ENCODE assay signal across 8 cellular contexts in the genomic region with DNA sequence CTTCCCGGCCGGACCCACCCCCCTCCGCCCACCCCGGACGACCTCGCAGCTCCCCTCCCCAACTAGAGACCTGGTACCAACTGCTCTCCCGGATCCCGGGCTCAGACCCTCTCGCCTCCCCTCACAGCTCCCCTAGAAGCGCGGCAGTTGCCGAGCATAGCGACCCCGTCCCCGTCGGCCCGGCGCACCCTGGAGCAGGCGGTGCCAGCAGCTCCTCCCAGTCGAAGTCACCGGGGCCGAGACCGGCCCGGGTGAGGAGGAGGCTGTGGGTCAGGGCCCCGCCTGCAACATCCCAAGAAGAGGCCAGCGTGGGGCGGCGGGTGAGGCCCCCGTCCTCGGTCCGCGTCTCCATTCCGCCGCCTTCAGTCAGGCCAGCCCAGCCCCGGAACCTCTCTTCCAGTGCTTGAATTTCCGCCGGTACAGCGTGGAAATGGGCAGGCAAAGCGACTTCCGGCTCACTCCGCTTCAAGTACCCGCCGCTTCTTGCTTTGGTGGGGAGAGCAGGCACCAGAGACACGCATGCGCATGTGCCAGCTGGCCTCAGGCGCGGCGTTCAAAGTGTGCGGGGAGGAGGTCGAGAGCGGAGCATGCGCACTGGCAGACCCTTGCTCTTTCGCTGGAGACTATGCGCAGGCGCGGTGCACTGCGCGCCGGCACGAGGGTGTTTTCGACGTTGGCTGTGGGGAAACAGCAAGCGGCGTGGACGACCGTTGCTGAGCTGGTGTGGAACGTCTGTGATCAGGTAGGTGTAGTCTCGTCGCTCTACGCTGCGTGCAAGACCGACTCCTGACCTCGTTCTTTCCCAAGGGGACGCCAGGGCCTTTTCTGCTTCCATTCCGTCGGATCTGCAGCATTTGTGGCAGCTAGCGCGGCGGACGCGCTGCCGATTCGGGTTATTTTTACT. TPM values are rescaled to one million over a fixed set of nuclear protein-coding genes. Genes with fewer than 3 reads are reported as not detected.
A peak's percentile ranks its signal among the peaks of the same experiment; 100 is the strongest.
DNase-seq lines count a peak whose midpoint lies in the region; ATAC-seq, FAIRE-seq and TF ChIP-seq lines count a peak whose summit lies in the region.

A gene with protein sequence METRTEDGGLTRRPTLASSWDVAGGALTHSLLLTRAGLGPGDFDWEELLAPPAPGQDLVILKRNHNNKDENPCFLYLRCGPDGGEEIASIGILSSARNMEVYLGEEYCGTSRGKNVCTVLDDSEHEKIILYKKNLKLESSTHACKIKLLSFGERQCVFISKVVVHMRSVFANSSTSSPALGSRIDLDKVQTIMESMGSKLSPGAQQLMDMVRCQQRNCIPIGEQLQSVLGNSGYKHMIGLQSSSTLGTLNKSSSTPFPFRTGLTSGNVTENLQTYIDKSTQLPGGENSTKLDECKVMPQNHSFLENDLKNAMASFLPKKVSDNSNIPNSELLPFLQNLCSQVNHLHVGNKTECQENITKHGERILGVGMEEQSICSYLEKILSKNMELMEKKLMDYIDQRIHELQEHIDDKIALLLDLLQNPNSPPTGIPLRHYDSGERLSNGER (minus strand): TSS at position 401 of the 904 bp plus-strand sequence. CDS start 49 bp downstream, at position 352.

- CTCF ChIA-PET in H1 (lab: Charles Lee; ENCODE audit: partially characterized antibody): interaction anchor here (0.7 kb wide), 1 partner anchor 228 kb away, joined by 3 read pairs; no protein-coding TSS in a partner anchor

- POLR2A ChIA-PET in H1 (lab: Charles Lee; ENCODE audit: partially characterized antibody): interaction anchor here (0.8 to 1.4 kb wide), 4 partner anchors 26 to 108 kb away, joined by 3 to 6 read pairs (median 4); partner anchors contain the start of genes CUZD1 and PSTK

- no peak within 1 kb of the TSS for H3K4ac ChIP-seq in H1 (replicated peaks; ENCODE audit: insufficient read length, low read depth, low read length)

- 0 out of 2 replicates have a peak within 1 kb of the TSS, but pooled peaks have one; percentile 55 for H2BK20ac ChIP-seq in H1 (ENCODE audit: low read length)

- H3K4me2 ChIP-seq in H1 (ENCODE audit: insufficient read depth in 1 of 2, low read depth in 2 of 2, low read length in 2 of 2): peak within 1 kb of the TSS; percentile 40 to 66

- no peak within 1 kb of the TSS for H3K14ac ChIP-seq in H1 (ENCODE audit: insufficient read length)

- H2AK5ac ChIP-seq in H1 (ENCODE audit: low read depth, low read length): no peak within 1 kb of the TSS

- peak within 1 kb of the TSS; percentile 90 for H3K4me3 Mint-ChIP-seq in memory B cell

- H3K4me1 ChIP-seq in H1 (replicated peaks in 1 of 4; ENCODE audit: control insufficient read depth in 3 of 4, insufficient read depth in 4 of 4, low read length in 3 of 4): peaks cover 0 to 3% (median 0%) of the 10 kb centered on the region in 4 experiments; a peak in 1 of 7 replicates

- peaks cover 2% of the 10 kb centered on the region for H3K36me3 Mint-ChIP-seq in memory B cell

- H4K8ac ChIP-seq in H1 (ENCODE audit: extremely low read depth, insufficient read depth, low read length): peak within 1 kb of the TSS; percentile 97

- peak within 1 kb of the TSS; percentile 97 for H4K91ac ChIP-seq in H1 (replicated peaks; ENCODE audit: insufficient read length, low read length)

- H2BK120ac ChIP-seq in H1 (replicated peaks; ENCODE audit: low read depth, low read length): no peak within 1 kb of the TSS

- WGBS in H1 (ENCODE audit: extremely low coverage in 1 of 2, insufficient coverage in 1 of 2, insufficient read length in 1 of 2, insufficient replicate concordance in 2 of 2, low coverage in 1 of 2, low lambda C conversion rate in 2 of 2, missing lambda C conversion rate in 1 of 2), 2 experiments: 16% methylated on average over 76 of the region's 83 CpGs; no CpG with 5 or more reads in 1 of the 2 experiments

- H3K56ac ChIP-seq in H1 (replicated peaks; ENCODE audit: insufficient read length, low read depth, low read length): no peak within 1 kb of the TSS

- H3K79me1 ChIP-seq in H1 (ENCODE audit: low read depth, low read length): no peaks in the 10 kb centered on the region

- no peaks in the 10 kb centered on the region for H3K9me3 Mint-ChIP-seq in memory B cell

- H2AFZ ChIP-seq in H1 (ENCODE audit: low read length): peak within 1 kb of the TSS; percentile 100

- H3K79me2 ChIP-seq in H1 (ENCODE audit: control insufficient read depth in 1 of 2, insufficient read depth in 2 of 2, low read length in 2 of 2): peaks cover 0 to 9% of the 10 kb centered on the region in 2 experiments; a peak in 1 of 4 replicates

- peaks cover 7 to 8% of the 10 kb centered on the region in 2 experiments; a peak in 3 of 4 replicates for H3K9me3 ChIP-seq in H1 (ENCODE audit: insufficient read depth in 2 of 2, low read depth in 1 of 2, low read length in 1 of 2)

- no peak within 1 kb of the TSS for H3K23ac ChIP-seq in H1 (ENCODE audit: insufficient read length)

- TF ChIP-seq POLR2A in H1 (IDR thresholded peaks at IDR 0.05; ENCODE audit: control extremely low read depth in 1 of 2, low read depth in 2 of 2, low read length in 2 of 2): peak in 1 of 2 experiments; percentile 63; a peak in 2 of 3 replicates

- TF ChIP-seq RAD21 in H1 (IDR thresholded peaks at IDR 0.05 in 1 of 2, conservative IDR thresholded peaks at IDR 0.05 in 1 of 2; ENCODE audit: low read depth in 2 of 2, low read length in 2 of 2): peak in 1 of 2 experiments; percentile 38; a peak in 1 of 4 replicates

- TF ChIP-seq CTCF in GM20000 (IDR thresholded peaks at IDR 0.05; ENCODE audit: extremely low read depth, missing control alignments): no peak
- TF ChIP-seq CTCF in H1 (IDR thresholded peaks at IDR 0.05; ENCODE audit: control extremely low read depth in 1 of 3, insufficient read depth in 1 of 3, low read depth in 1 of 3, low read length in 3 of 3): no peak

- peak within 1 kb of the TSS; percentile 76; the same call in 1 of the 2 replicates for H2BK5ac ChIP-seq in H1 (ENCODE audit: low read depth, low read length)

- DNase-seq in CMK (ENCODE audit: low read depth) (peak; percentile 95), GM20000 (ENCODE audit: low spot score) (peak; percentile 94), HT-29 (ENCODE audit: low spot score) (peak; percentile 95), NOMO-1 (lab: John Stamatoyannopoulos, UW; ENCODE audit: unreplicated experiment in 2 of 2) (peak; percentile 98), H1 (ENCODE audit: low read depth in 1 of 2, low spot score in 2 of 2) (peak; percentile 91 to 97), memory B cell (ENCODE audit: low spot score in 2 of 2) (peak; percentile 82 to 95)
- peak; percentile 95 to 98 for DNase-seq in activated CD8-positive, alpha-beta memory T cell treated with anti-CD3 and anti-CD28 coated beads for 4 hours (ENCODE audit: low read depth in 2 of 2)
- DNase-seq in stimulated activated CD8-positive, alpha-beta memory T cell treated with anti-CD3 and anti-CD28 coated beads, Interleukin-12 subunit alpha, Interleukin-12 subunit beta, amount 100 ng/mL, for 24 hours (ENCODE audit: extremely low read depth): peak; percentile 94

- peak within 1 kb of the TSS; percentile 48 for H4K5ac ChIP-seq in H1 (ENCODE audit: insufficient read length, low read depth, low read length)

- H3K36me3 ChIP-seq in H1 (ENCODE audit: control insufficient read depth in 2 of 4, insufficient read depth in 4 of 4, low read length in 3 of 4): peaks cover 0 to 6% (median 4%) of the 10 kb centered on the region in 4 experiments; a peak in 5 of 8 replicates

- peak within 1 kb of the TSS; percentile 100 for H2BK15ac ChIP-seq in H1 (ENCODE audit: low read length)

- peak within 1 kb of the TSS in 3 of 4 experiments; percentile 62 to 78 (median 77); a peak in 6 of 7 replicates for H3K9ac ChIP-seq in H1 (replicated peaks in 1 of 4; ENCODE audit: extremely low read depth in 1 of 4, low read depth in 3 of 4, low read length in 3 of 4)

- H3K27ac Mint-ChIP-seq in memory B cell: peak within 1 kb of the TSS; percentile 82

- H3K4me1 Mint-ChIP-seq in memory B cell: peaks cover 22% of the 10 kb centered on the region

- peak in 1 of 2 experiments; percentile 49; a peak in 1 of 3 replicates for TF ChIP-seq EP300 in H1 (IDR thresholded peaks at IDR 0.05; ENCODE audit: borderline replicate concordance in 1 of 2, low read depth in 2 of 2, low read length in 2 of 2)

- H3K27me3 Mint-ChIP-seq in memory B cell: no peaks in the 10 kb centered on the region

- peak within 1 kb of the TSS; percentile 71; the same call in 1 of the 2 replicates for H3K27ac ChIP-seq in H1 (ENCODE audit: low read depth, low read length)

- peaks cover 4% of the 10 kb centered on the region; the same call in 1 of the 2 replicates for H3K23me2 ChIP-seq in H1 (ENCODE audit: low read depth, low read length)

- FAIRE-seq in H1 (lab: Jason Lieb, UNC): peak; percentile 80

- H3K18ac ChIP-seq in H1 (ENCODE audit: extremely low read depth, low read length): peak within 1 kb of the TSS; percentile 93; the same call in 1 of the 2 replicates

- peak; percentile 95 for ATAC-seq in memory B cell (ENCODE audit: low read depth)

- peak within 1 kb of the TSS; percentile 99 for H2BK12ac ChIP-seq in H1 (ENCODE audit: low read depth, low read length)

- peaks cover 7 to 15% (median 13%) of the 10 kb centered on the region in 4 experiments for H3K27me3 ChIP-seq in H1 (replicated peaks in 1 of 4; ENCODE audit: control insufficient read depth in 3 of 4, extremely low read depth in 1 of 4, insufficient read depth in 3 of 4, low read length in 3 of 4)

- peak within 1 kb of the TSS; percentile 62 to 92 (median 74) for H3K4me3 ChIP-seq in H1 (ENCODE audit: extremely low read depth in 1 of 4, insufficient read depth in 2 of 4, low read depth in 3 of 4, low read length in 4 of 4)

- H4K20me1 ChIP-seq in H1 (replicated peaks in 1 of 2; ENCODE audit: control insufficient read depth in 1 of 2, insufficient read depth in 2 of 2, low read length in 2 of 2): no peaks in the 10 kb centered on the region

TF ChIP-seq in H1, 55 proteins besides CTCF, POLR2A, EP300 and RAD21 (continues in another document):
- TF ChIP-seq TBP (IDR thresholded peaks at IDR 0.05; ENCODE audit: low read depth, low read length) (peak; percentile 90), NRF1 (IDR thresholded peaks at IDR 0.05; ENCODE audit: low read depth, low read length) (peak; percentile 100), MAFK (IDR thresholded peaks at IDR 0.05; ENCODE audit: low read depth, low read length) (no peak), TCF12 (IDR thresholded peaks at IDR 0.05; ENCODE audit: low read depth, low read length) (no peak), JUN (IDR thresholded peaks at IDR 0.05; ENCODE audit: low read depth, low read length) (no peak), EGR1 (IDR thresholded peaks at IDR 0.05; ENCODE audit: borderline replicate concordance, low read depth, low read length) (no peak)

RNA-seq across cellular contexts. Expression of the gene that starts here (rescaled TPM):
- total RNA-seq in HT-29 (2014; rRNA removed; shearing (Covaris generic)): 1.8 and 3.9 TPM in 2 replicates
- 8.1 and 11.0 TPM in 2 replicates for total RNA-seq in H1 (2021; fragmentation: NEBNext Ultra II Directional; extraction: Animal tissue kit (Norgen Biotek cat#: 25700))
- polyA plus RNA-seq in H1 (2011; rRNA removed): 1.4 and 3.2 TPM in 2 replicates
- polyA plus RNA-seq in H1 (2011; cell fraction: cytosol; rRNA removed): 3.9 TPM
- 2.8 TPM for polyA plus RNA-seq in H1 (2011; cell fraction: nucleus; rRNA removed)
- polyA plus RNA-seq in H1 (2012, experiment 1 of 2): 6.3 to 14.1 TPM (median 7.7 TPM) in 4 replicates
- 3.3 TPM for polyA plus RNA-seq in H1 (2012, experiment 2 of 2)
- polyA plus RNA-seq in H1 (2013, experiment 1 of 2): 4.3 TPM
- 3.8 TPM for polyA plus RNA-seq in H1 (2013, experiment 2 of 2)
- 5.1 and 8.1 TPM in 2 replicates for polyA minus RNA-seq in H1 (2011; rRNA and poly(A)+ RNA removed)
- 3.4 TPM for polyA minus RNA-seq in H1 (2011; cell fraction: cytosol; rRNA and poly(A)+ RNA removed)
- polyA minus RNA-seq in H1 (2011; cell fraction: nucleus; rRNA and poly(A)+ RNA removed): 5.0 TPM

Comparison
In these comparisons a context has a peak if more than half of its experiments do, and no peak if none do; other contexts are left out.
1. Peak in every context shown above with its lines: DNase-seq, ATAC-seq, H3K4me3 ChIP-seq and H3K27ac ChIP-seq.